ENCODE assay signal across 22 cellular contexts in genomic region chr5:69202497-69202896, GRCh38.
"Had no signal": no experiment of that assay in that cellular context is flagged by ENCODE, and none has a peak within 500 bp of the region (broad histone marks: within the 10 kb centered on the region; RNA-seq: fewer than 3 reads in every experiment).

No MANE protein-coding gene starts in this region.

- H3K27ac ChIP-seq: coronary artery, esophagus squamous epithelium, neutrophil, parathyroid adenoma, right lobe of liver, suprapubic skin, transverse colon had no signal

- H3K9me3 ChIP-seq: esophagus squamous epithelium, mucosa of descending colon, neutrophil, right lobe of liver, suprapubic skin, transverse colon had no signal

- H3K4me1 ChIP-seq: esophagus squamous epithelium, parathyroid adenoma, suprapubic skin, transverse colon had no signal

- H3K9ac ChIP-seq: parathyroid adenoma had no signal

- H2AFZ ChIP-seq: parathyroid adenoma had no signal

- H3K4me3 ChIP-seq: coronary artery, esophagus squamous epithelium, lung, mucosa of descending colon, right lobe of liver, suprapubic skin, transverse colon had no signal

- H3K36me3 ChIP-seq: neutrophil, right lobe of liver, transverse colon had no signal

- ATAC-seq: left lobe of liver; mucosa of descending colon; natural killer cell treated with Interleukin-12 subunit alpha and Interleukin-12 subunit beta and Interleukin-15 and Interleukin-18, amount 100 ng/mL, for 72 hours; right lobe of liver; stimulated activated naive CD8-positive, alpha-beta T cell treated with anti-CD3 and anti-CD28 coated beads, Interleukin-15, amount 100 ng/mL, for 72 hours had no signal

- FAIRE-seq: frontal cortex, kidney, small intestine had no signal

- DNase-seq: dermis blood vessel endothelial cell; effector memory CD4-positive, alpha-beta T cell; erythroblast; esophagus squamous epithelium; kidney; mucosa of descending colon; naive B cell; right lobe of liver; small intestine; stimulated activated CD4-positive, alpha-beta T cell treated with anti-CD3 and anti-CD28 coated beads, Interleukin-15, amount 100 ng/mL, for 24 hours; stimulated activated CD4-positive, alpha-beta T cell treated with anti-CD3 and anti-CD28 coated beads, Interleukin-2, amount 100 ng/mL, for 48 hours; stimulated activated naive CD4-positive, alpha-beta T cell; stimulated activated naive CD8-positive, alpha-beta T cell treated with anti-CD3 and anti-CD28 coated beads, Interleukin-15, amount 100 ng/mL, for 72 hours; transverse colon had no signal

- H3K27me3 ChIP-seq: esophagus squamous epithelium, neutrophil, right lobe of liver, suprapubic skin, transverse colon had no signal
